17 cellular contexts compared by ENCODE assay signal in genomic region chr4:54794033-54794432, GRCh38.
DNase-seq lines count a peak whose midpoint lies in the region; ATAC-seq and TF ChIP-seq lines count a peak whose summit lies in the region.
"Had no signal": no experiment of that assay in that cellular context is flagged by ENCODE, and none has a peak within 500 bp of the region (broad histone marks: within the 10 kb centered on the region; RNA-seq: fewer than 3 reads in every experiment).

No MANE protein-coding gene starts in this region.

- H3K27me3 ChIP-seq in DND-41 (ENCODE audit: insufficient read depth, low read length, poor library complexity): no peaks in the 10 kb centered on the region

- peaks cover 0 to 5% (median 4%) of the 10 kb centered on the region in 3 donors for H3K27me3 Mint-ChIP-seq in immature natural killer cell (ENCODE audit: low read depth in 3 of 3)
- H3K27me3 Mint-ChIP-seq in T-helper 17 cell: no peaks in the 10 kb centered on the region
- H3K27me3 Mint-ChIP-seq: CD4-positive, alpha-beta T cell had no signal

- peaks cover 0 to under 1% (median 0%) of the 10 kb centered on the region in 6 donors for H3K9me3 Mint-ChIP-seq in immature natural killer cell
- H3K9me3 Mint-ChIP-seq: H9 had no signal

- H2AFZ ChIP-seq in DND-41 (ENCODE audit: low read depth, low read length): no peak overlapping the region

- no peaks in the 10 kb centered on the region for H3K36me3 ChIP-seq in DND-41 (ENCODE audit: insufficient read depth, low read length)

- H3K79me2 ChIP-seq in DND-41 (ENCODE audit: insufficient read depth, low read length): no peaks in the 10 kb centered on the region

- H3K27ac Mint-ChIP-seq in immature natural killer cell (peak overlapping the region in 2 of 6 donors; percentile 28 to 32), T-helper 17 cell (no peak overlapping the region)
- H3K27ac Mint-ChIP-seq: CD4-positive, alpha-beta T cell; H9 had no signal

- no peaks in the 10 kb centered on the region for H4K20me1 ChIP-seq in DND-41 (ENCODE audit: insufficient read depth, low read length)

- H3K9me3 ChIP-seq in DND-41 (ENCODE audit: insufficient read depth, low read length, severe bottlenecking) (no peaks in the 10 kb centered on the region), T-helper 17 cell (ENCODE audit: control insufficient read depth, low read length, poor library complexity, severe bottlenecking) (no peaks in the 10 kb centered on the region)

- H3K27ac ChIP-seq in DND-41 (ENCODE audit: low read length): no peak overlapping the region
- H3K27ac ChIP-seq: 22Rv1 had no signal

- H3K36me3 Mint-ChIP-seq in immature natural killer cell (no peaks in the 10 kb centered on the region), T-helper 17 cell (ENCODE audit: low read depth) (no peaks in the 10 kb centered on the region)

- ATAC-seq in DND-41 (ENCODE audit: insufficient read depth, low read depth) (peak; percentile 69; the same call in 2 of the 3 replicates), GM18909 (IDR thresholded peaks at IDR 0.05; ENCODE audit: poor library complexity, unreplicated experiment) (no peak), T-helper 17 cell (no peak)

- DNase-seq in NCI-H1694 treated with DMSO at 0.1 percent for 48 hours (lab: John Stamatoyannopoulos, UW) (peak; percentile 2), NCI-H1694 (lab: John Stamatoyannopoulos, UW) (no peak), DND-41 (peak; percentile 5), NCI-H524 treated with DMSO at 0.1 percent for 48 hours (lab: John Stamatoyannopoulos, UW) (peak; percentile 1), immature natural killer cell (peak; percentile 41 to 50 (median 47)), T-helper 17 cell (no peak), NCI-H2029 treated with DMSO at 0.1 percent for 48 hours (lab: John Stamatoyannopoulos, UW) (no peak)
- DNase-seq: AML-193; C1 segment of cervical spinal cord; Calu3; CD4-positive, alpha-beta T cell; DMS 273 treated with DMSO at 0.1 percent for 48 hours; GOT3; H9; IMR-90 had no signal

- no peak overlapping the region for H3K9ac ChIP-seq in DND-41 (ENCODE audit: low read depth, low read length)

- no peak overlapping the region for H3K4me3 ChIP-seq in DND-41 (ENCODE audit: low read depth in 1 of 2, low read length in 2 of 2)

- H3K4me1 ChIP-seq in DND-41 (ENCODE audit: insufficient read depth, low read length): no peaks in the 10 kb centered on the region

- H3K4me1 Mint-ChIP-seq in immature natural killer cell (peaks cover 46 to 52% of the 10 kb centered on the region in 2 donors), T-helper 17 cell (no peaks in the 10 kb centered on the region)
- H3K4me1 Mint-ChIP-seq: H9 had no signal

- no peak overlapping the region for H3K4me2 ChIP-seq in DND-41 (ENCODE audit: insufficient read depth, low read length)

- no peak for TF ChIP-seq CTCF in DND-41 (IDR thresholded peaks at IDR 0.05; ENCODE audit: borderline replicate concordance, extremely low read depth, low read length, poor library complexity, severe bottlenecking)

- H3K4me3 Mint-ChIP-seq in immature natural killer cell: peak overlapping the region; percentile 13 to 34 (median 24)
- H3K4me3 Mint-ChIP-seq in T-helper 17 cell: no peak overlapping the region
- H3K4me3 Mint-ChIP-seq: CD4-positive, alpha-beta T cell; H9 had no signal

Comparison
In these comparisons a context has a peak if more than half of its experiments do, and no peak if none do; other contexts are left out.
1. DNase-seq: peak in NCI-H1694 treated with DMSO at 0.1 percent for 48 hours (single experiment), DND-41 (single experiment), NCI-H524 treated with DMSO at 0.1 percent for 48 hours (single experiment) and immature natural killer cell (3 of 3); none in NCI-H1694 (single experiment), T-helper 17 cell (0 of 3) and NCI-H2029 treated with DMSO at 0.1 percent for 48 hours (single experiment).